ENCODE assay signal across 20 cellular contexts in the genomic region with DNA sequence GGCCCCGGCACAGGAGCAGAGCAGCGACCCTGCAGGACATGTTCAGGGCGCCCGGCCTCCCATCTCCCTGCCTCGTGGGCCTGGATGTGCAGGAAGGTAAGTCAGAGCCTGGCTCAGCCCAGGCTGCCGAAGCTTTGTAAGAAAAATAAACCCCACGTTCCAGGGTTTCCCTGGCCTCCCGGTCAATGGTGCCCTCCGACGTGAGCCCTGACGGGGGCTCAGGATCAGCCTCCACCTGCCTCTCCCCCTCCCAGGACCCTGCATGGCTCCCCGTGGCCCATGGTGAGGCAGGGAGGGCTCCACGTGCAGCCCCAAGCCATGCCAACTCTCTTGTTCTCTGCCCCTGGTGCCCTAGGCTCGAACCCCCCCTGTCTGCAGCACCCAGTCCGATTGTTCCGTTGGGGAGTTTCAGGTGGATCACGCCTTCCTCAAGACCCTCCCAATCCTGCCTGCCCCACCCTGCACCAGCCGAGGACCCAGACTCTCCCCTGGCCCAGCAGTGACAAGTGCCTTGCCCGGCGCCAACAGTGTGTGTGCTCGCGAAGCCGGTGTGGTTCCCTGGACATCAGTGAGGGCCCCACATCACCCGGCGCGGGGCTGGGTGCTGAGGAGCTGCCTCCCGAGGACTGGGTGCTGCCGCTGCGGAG.
"Had no signal": no experiment of that assay in that cellular context is flagged by ENCODE, and none has a peak within 500 bp of the region (broad histone marks: within the 10 kb centered on the region; RNA-seq: fewer than 3 reads in every experiment).

No MANE protein-coding gene starts in this region.

- H3K9me3 ChIP-seq: colonic mucosa, esophagus squamous epithelium, gastroesophageal sphincter, neutrophil, psoas muscle, sigmoid colon, stomach, upper lobe of left lung, vagina had no signal

- H3K4me3 Mint-ChIP-seq: natural killer cell treated with Interleukin-12 subunit alpha and Interleukin-12 subunit beta and Interleukin-15 and Interleukin-18, amount 100 ng/mL, for 72 hours had no signal

- H3K36me3 ChIP-seq: colonic mucosa, esophagus squamous epithelium, gastroesophageal sphincter, neutrophil, sigmoid colon, stomach, upper lobe of left lung, vagina had no signal

- H3K9me3 Mint-ChIP-seq: natural killer cell treated with Interleukin-12 subunit alpha and Interleukin-12 subunit beta and Interleukin-15 and Interleukin-18, amount 100 ng/mL, for 72 hours had no signal

- H3K4me1 ChIP-seq: colonic mucosa, sigmoid colon, stomach, upper lobe of left lung had no signal

- H3K4me3 ChIP-seq: colonic mucosa, esophagus squamous epithelium, gastroesophageal sphincter, psoas muscle, sigmoid colon, skin epidermis, stomach, upper lobe of left lung, vagina had no signal

- H3K36me3 Mint-ChIP-seq: natural killer cell treated with Interleukin-12 subunit alpha and Interleukin-12 subunit beta and Interleukin-15 and Interleukin-18, amount 100 ng/mL, for 72 hours had no signal

- ATAC-seq: gastroesophageal sphincter, psoas muscle had no signal

- H3K27ac ChIP-seq: colonic mucosa, esophagus squamous epithelium, gastroesophageal sphincter, neutrophil, psoas muscle, sigmoid colon, stomach, upper lobe of left lung, vagina had no signal

- DNase-seq: cerebellar nuclear complex; colonic mucosa; dermis blood vessel endothelial cell; esophagus squamous epithelium; foreskin fibroblast; mammary epithelial cell; midbrain; psoas muscle; retina; sigmoid colon; stimulated activated CD4-positive, alpha-beta T cell treated with anti-CD3 and anti-CD28 coated beads, Interleukin-2, amount 100 ng/mL, for 24 hours; stimulated activated naive CD4-positive, alpha-beta T cell; stomach; substantia nigra had no signal

- H3K27me3 ChIP-seq: colonic mucosa, upper lobe of left lung, vagina had no signal

- H3K27ac Mint-ChIP-seq: natural killer cell treated with Interleukin-12 subunit alpha and Interleukin-12 subunit beta and Interleukin-15 and Interleukin-18, amount 100 ng/mL, for 72 hours had no signal
